ENCODE assay signal across 2 cellular contexts in the genomic region with DNA sequence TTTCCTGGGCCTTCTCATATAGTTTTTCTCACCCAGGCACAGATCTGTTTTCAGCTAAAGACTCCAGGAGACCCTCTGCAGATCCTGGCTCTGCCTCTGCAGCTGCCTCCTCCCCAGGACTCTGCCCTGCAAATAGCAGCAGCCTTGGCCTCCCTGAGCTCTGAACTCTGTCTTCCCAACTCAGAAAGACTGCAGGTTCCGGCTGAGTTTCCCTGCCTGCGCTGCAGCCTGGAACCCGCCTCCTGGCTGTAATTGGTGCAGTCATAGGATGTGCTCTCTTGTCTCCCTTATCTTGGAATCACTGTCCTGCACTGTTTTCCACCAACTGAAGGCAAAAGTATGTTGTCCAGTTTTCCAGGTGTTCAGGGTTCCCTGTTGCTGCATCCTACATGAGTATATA.
TF ChIP-seq lines count a peak whose summit lies in the region.

No MANE protein-coding gene starts in this region.

TF ChIP-seq in SK-N-SH, 30 proteins besides CTCF, POLR2A, EP300 and RAD21 (continued from another document):
- TF ChIP-seq, protein P1, sequence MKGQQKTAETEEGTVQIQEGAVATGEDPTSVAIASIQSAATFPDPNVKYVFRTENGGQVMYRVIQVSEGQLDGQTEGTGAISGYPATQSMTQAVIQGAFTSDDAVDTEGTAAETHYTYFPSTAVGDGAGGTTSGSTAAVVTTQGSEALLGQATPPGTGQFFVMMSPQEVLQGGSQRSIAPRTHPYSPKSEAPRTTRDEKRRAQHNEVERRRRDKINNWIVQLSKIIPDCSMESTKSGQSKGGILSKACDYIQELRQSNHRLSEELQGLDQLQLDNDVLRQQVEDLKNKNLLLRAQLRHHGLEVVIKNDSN (IDR thresholded peaks at IDR 0.05; ENCODE audit: borderline replicate concordance, low read depth), result no peak
- TF ChIP-seq, protein P2, sequence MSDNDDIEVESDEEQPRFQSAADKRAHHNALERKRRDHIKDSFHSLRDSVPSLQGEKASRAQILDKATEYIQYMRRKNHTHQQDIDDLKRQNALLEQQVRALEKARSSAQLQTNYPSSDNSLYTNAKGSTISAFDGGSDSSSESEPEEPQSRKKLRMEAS (IDR thresholded peaks at IDR 0.05; ENCODE audit: low read depth), result no peak
- TF ChIP-seq FOXM1 (IDR thresholded peaks at IDR 0.05; ENCODE audit: low read depth) (no peak), CHD2 (IDR thresholded peaks at IDR 0.05; ENCODE audit: low read length, partially characterized antibody) (no peak)
- TF ChIP-seq, protein P3, sequence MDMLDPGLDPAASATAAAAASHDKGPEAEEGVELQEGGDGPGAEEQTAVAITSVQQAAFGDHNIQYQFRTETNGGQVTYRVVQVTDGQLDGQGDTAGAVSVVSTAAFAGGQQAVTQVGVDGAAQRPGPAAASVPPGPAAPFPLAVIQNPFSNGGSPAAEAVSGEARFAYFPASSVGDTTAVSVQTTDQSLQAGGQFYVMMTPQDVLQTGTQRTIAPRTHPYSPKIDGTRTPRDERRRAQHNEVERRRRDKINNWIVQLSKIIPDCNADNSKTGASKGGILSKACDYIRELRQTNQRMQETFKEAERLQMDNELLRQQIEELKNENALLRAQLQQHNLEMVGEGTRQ (IDR thresholded peaks at IDR 0.05; ENCODE audit: borderline replicate concordance, low read depth, low read length), result no peak

TF ChIP-seq in SK-N-SH treated with all-trans-retinoic acid at 6 μM for 48 hours, 23 proteins besides CTCF, POLR2A, EP300 and RAD21 (continued from another document):
- TF ChIP-seq, protein P4, sequence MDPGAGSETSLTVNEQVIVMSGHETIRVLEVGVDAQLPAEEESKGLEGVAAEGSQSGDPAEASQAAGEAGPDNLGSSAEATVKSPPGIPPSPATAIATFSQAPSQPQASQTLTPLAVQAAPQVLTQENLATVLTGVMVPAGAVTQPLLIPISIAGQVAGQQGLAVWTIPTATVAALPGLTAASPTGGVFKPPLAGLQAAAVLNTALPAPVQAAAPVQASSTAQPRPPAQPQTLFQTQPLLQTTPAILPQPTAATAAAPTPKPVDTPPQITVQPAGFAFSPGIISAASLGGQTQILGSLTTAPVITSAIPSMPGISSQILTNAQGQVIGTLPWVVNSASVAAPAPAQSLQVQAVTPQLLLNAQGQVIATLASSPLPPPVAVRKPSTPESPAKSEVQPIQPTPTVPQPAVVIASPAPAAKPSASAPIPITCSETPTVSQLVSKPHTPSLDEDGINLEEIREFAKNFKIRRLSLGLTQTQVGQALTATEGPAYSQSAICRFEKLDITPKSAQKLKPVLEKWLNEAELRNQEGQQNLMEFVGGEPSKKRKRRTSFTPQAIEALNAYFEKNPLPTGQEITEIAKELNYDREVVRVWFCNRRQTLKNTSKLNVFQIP (CRISPR knock-in tag; IDR thresholded peaks at IDR 0.05; ENCODE audit: borderline replicate concordance, low read depth), result no peak
- TF ChIP-seq ZFP30 (CRISPR knock-in tag; IDR thresholded peaks at IDR 0.05) (no peak), ZNF565 (CRISPR knock-in tag; conservative IDR thresholded peaks at IDR 0.05; ENCODE audit: low read depth) (no peak), ARNTL (CRISPR knock-in tag; IDR thresholded peaks at IDR 0.05; ENCODE audit: borderline replicate concordance, low read depth) (no peak), ZFP3 (CRISPR knock-in tag; IDR thresholded peaks at IDR 0.05) (no peak), BACH2 (CRISPR knock-in tag; IDR thresholded peaks at IDR 0.05; ENCODE audit: borderline replicate concordance) (no peak), SNAI2 (CRISPR knock-in tag; IDR thresholded peaks at IDR 0.05) (no peak)
